ENCODE assay signal across 1 cellular context in genomic region chr11:47437746-47438418, GRCh38.
TF ChIP-seq lines count a peak whose summit lies in the region.

No MANE protein-coding gene starts in this region.

TF ChIP-seq in HepG2, 621 proteins besides CTCF, POLR2A, EP300 and RAD21 (continued from another document and continues in another):
- TF ChIP-seq GRHL1 (CRISPR knock-in tag; conservative IDR thresholded peaks at IDR 0.05) (no peak), ZKSCAN1 (IDR thresholded peaks at IDR 0.05; ENCODE audit: low read length) (no peak), SP140L (CRISPR knock-in tag; IDR thresholded peaks at IDR 0.05; ENCODE audit: borderline replicate concordance) (no peak), UBTF (CRISPR knock-in tag; IDR thresholded peaks at IDR 0.05) (peak; percentile 84), IRX3 (CRISPR knock-in tag; IDR thresholded peaks at IDR 0.05; ENCODE audit: borderline replicate concordance, low read depth) (no peak), ZNF710 (CRISPR knock-in tag; IDR thresholded peaks at IDR 0.05; ENCODE audit: borderline replicate concordance) (no peak), FOXP1 (IDR thresholded peaks at IDR 0.05) (no peak), FOXP1 (CRISPR knock-in tag; IDR thresholded peaks at IDR 0.05) (no peak), RARA (CRISPR knock-in tag; IDR thresholded peaks at IDR 0.05) (peak; percentile 39; the same call in 1 of the 2 replicates), HOXA5 (CRISPR knock-in tag; IDR thresholded peaks at IDR 0.05) (no peak), TEAD2 (CRISPR knock-in tag; IDR thresholded peaks at IDR 0.05) (no peak), ZFX (CRISPR knock-in tag; IDR thresholded peaks at IDR 0.05; ENCODE audit: low read depth) (peak; percentile 98), KDM5A (IDR thresholded peaks at IDR 0.05; ENCODE audit: borderline replicate concordance, low read length) (no peak), ZBTB25 (CRISPR knock-in tag; IDR thresholded peaks at IDR 0.05) (no peak), NFIC (IDR thresholded peaks at IDR 0.05; ENCODE audit: low read length) (no peak), ZNF580 (CRISPR knock-in tag; IDR thresholded peaks at IDR 0.05; ENCODE audit: borderline replicate concordance, low read depth) (0 out of 2 replicates have a peak, but pooled peaks have one; percentile 52), AHDC1 (CRISPR knock-in tag; IDR thresholded peaks at IDR 0.05; ENCODE audit: borderline replicate concordance) (peak; percentile 32; the same call in 1 of the 2 replicates), ZBTB14 (CRISPR knock-in tag; IDR thresholded peaks at IDR 0.05) (no peak), IRF2 (CRISPR knock-in tag; IDR thresholded peaks at IDR 0.05) (0 out of 2 replicates have a peak, but pooled peaks have one; percentile 15), ZEB1 (IDR thresholded peaks at IDR 0.05; ENCODE audit: insufficient replicate concordance, low read depth) (no peak), CREBL2 (CRISPR knock-in tag; IDR thresholded peaks at IDR 0.05; ENCODE audit: borderline replicate concordance) (no peak), ZSCAN25 (CRISPR knock-in tag; IDR thresholded peaks at IDR 0.05) (no peak), ZNF234 (CRISPR knock-in tag; conservative IDR thresholded peaks at IDR 0.05) (no peak), RXRB (CRISPR knock-in tag; IDR thresholded peaks at IDR 0.05; ENCODE audit: borderline replicate concordance) (no peak), CSRNP1 (CRISPR knock-in tag; IDR thresholded peaks at IDR 0.05) (0 out of 2 replicates have a peak, but pooled peaks have one; percentile 50), ZNF468 (CRISPR knock-in tag; IDR thresholded peaks at IDR 0.05) (no peak), HNF4A (CRISPR knock-in tag; IDR thresholded peaks at IDR 0.05) (peak; percentile 84), DNMT1 (CRISPR knock-in tag; IDR thresholded peaks at IDR 0.05) (no peak), ZNF530 (CRISPR knock-in tag; IDR thresholded peaks at IDR 0.05; ENCODE audit: low read depth) (no peak), PCBP2 (optimal IDR thresholded peaks at IDR 0.05; ENCODE audit: low read depth, low read length, poor library complexity, severe bottlenecking) (no peak), CC2D1A (CRISPR knock-in tag; IDR thresholded peaks at IDR 0.05) (no peak), SNAI1 (CRISPR knock-in tag; IDR thresholded peaks at IDR 0.05; ENCODE audit: borderline replicate concordance) (no peak), SIN3A (IDR thresholded peaks at IDR 0.05; ENCODE audit: borderline replicate concordance, low read depth, low read length) (no peak; the same call in 1 of the 2 replicates), ZNF557 (CRISPR knock-in tag; IDR thresholded peaks at IDR 0.05) (no peak), TP53 (CRISPR knock-in tag; conservative IDR thresholded peaks at IDR 0.05) (no peak), E2F2 (CRISPR knock-in tag; IDR thresholded peaks at IDR 0.05; ENCODE audit: borderline replicate concordance) (no peak), BRCA1 (CRISPR knock-in tag; IDR thresholded peaks at IDR 0.05) (no peak), LBX2 (CRISPR knock-in tag; IDR thresholded peaks at IDR 0.05; ENCODE audit: borderline replicate concordance) (no peak), ZNF614 (CRISPR knock-in tag; IDR thresholded peaks at IDR 0.05; ENCODE audit: borderline replicate concordance) (0 out of 2 replicates have a peak, but pooled peaks have one; percentile 19), ZNF777 (CRISPR knock-in tag; IDR thresholded peaks at IDR 0.05) (no peak), NFE2L1 (CRISPR knock-in tag; IDR thresholded peaks at IDR 0.05; ENCODE audit: borderline replicate concordance) (no peak), CSRNP2 (CRISPR knock-in tag; conservative IDR thresholded peaks at IDR 0.05; ENCODE audit: low read depth) (no peak)
